ENCODE assay signal across 8 cellular contexts in the genomic region with DNA sequence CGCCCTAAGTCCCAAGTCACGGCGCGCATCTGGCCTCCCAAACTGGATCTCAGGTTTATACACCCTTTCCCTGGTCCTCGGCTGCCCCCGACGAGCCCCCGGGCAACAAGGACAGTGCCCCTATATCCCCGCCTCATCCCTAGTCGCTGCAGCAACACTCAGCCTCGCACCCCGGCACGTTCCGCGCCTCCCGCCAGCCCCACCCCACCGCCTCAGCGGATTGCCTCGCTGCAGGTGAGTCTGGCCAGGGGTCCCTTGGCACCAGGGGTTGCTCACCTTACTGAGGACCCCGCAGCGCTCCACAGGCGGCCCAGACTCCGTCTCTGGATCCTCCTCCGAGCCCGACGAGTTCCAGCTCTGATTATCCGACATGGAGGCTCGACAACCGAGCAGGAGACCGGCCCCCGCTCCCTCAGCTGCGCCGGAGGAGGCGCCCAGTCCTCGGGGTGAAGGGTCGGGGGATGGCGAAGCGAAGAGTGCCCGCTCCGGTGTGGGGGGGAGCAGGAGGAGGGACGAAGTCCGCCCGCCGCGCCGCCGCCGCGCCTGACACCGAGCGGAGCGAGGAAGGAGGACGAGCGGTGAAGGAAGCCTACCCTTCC. TPM values are rescaled to one million over a fixed set of nuclear protein-coding genes. Genes with fewer than 3 reads are reported as not detected.
DNase-seq lines count a peak whose midpoint lies in the region; ATAC-seq, FAIRE-seq and TF ChIP-seq lines count a peak whose summit lies in the region.

No MANE protein-coding gene starts in this region.

- H3K27me3 ChIP-seq in CD4-positive, alpha-beta memory T cell (ENCODE audit: insufficient read depth, low read length), result no peaks in the 10 kb centered on the region
- H3K27me3 ChIP-seq in effector memory CD4-positive, alpha-beta T cell (replicated peaks; ENCODE audit: control insufficient read depth, insufficient read depth, low read length, poor library complexity, severe bottlenecking), result no peaks in the 10 kb centered on the region

- peaks cover 40 to 65% (median 48%) of the 10 kb centered on the region in 4 donors for H3K4me1 Mint-ChIP-seq in CD4-positive, alpha-beta memory T cell

- H3K27me3 Mint-ChIP-seq in CD4-positive, alpha-beta memory T cell, result no peaks in the 10 kb centered on the region

- H3K9me3 Mint-ChIP-seq in CD4-positive, alpha-beta memory T cell, result no peaks in the 10 kb centered on the region

- peaks cover 44% of the 10 kb centered on the region for H3K4me1 ChIP-seq in CD4-positive, alpha-beta memory T cell (ENCODE audit: insufficient read depth, low read length)
- peaks cover 17% of the 10 kb centered on the region for H3K4me1 ChIP-seq in effector memory CD4-positive, alpha-beta T cell (ENCODE audit: control insufficient read depth, insufficient read depth, low read length, poor library complexity, severe bottlenecking)

- POLR2A ChIA-PET in CD4-positive, alpha-beta memory T cell (lab: Charles Lee; ENCODE audit: partially characterized antibody), result interaction anchor here (0.8 to 1.9 kb wide), 8 partner anchors 10 to 892 kb away, joined by 3 to 11 read pairs (median 4); partner anchors contain the start of genes ANKRD31, HMGCR and POC5

- H3K4me3 ChIP-seq in CD4-positive, alpha-beta memory T cell (ENCODE audit: low read length in 2 of 2), result peak overlapping the region; percentile 54 to 81
- peak overlapping the region; percentile 90 for H3K4me3 ChIP-seq in effector memory CD4-positive, alpha-beta T cell (ENCODE audit: insufficient read depth, low read depth, low read length, poor library complexity, severe bottlenecking)

- TF ChIP-seq CTCF in D721Med (IDR thresholded peaks at IDR 0.05; ENCODE audit: insufficient read depth, missing control alignments), result no peak

- CTCF ChIA-PET in CD4-positive, alpha-beta memory T cell (lab: Charles Lee; ENCODE audit: partially characterized antibody), result interaction anchor here (1.2 kb wide), 1 partner anchor 274 kb away, joined by 4 read pairs; no protein-coding TSS in a partner anchor

- H3K36me3 ChIP-seq in CD4-positive, alpha-beta memory T cell (ENCODE audit: insufficient read depth, low read length), result no peaks in the 10 kb centered on the region
- no peaks in the 10 kb centered on the region for H3K36me3 ChIP-seq in effector memory CD4-positive, alpha-beta T cell (ENCODE audit: control insufficient read depth, insufficient read depth, low read length)

- intact Hi-C loops in CD4-positive, alpha-beta memory T cell (cut with micrococcal nuclease), result loop anchor here (1.0 to 10.0 kb wide), 11 partner anchors 8 to 1946 kb away; partner anchors contain the start of genes ANKRA2, ANKRD31, F2RL1 and GCNT4

- FAIRE-seq in HTR-8/SVneo (lab: Jason Lieb, UNC), result no peak
- no peak for FAIRE-seq in D721Med (lab: Jason Lieb, UNC)

- ATAC-seq in GM21423 (IDR thresholded peaks at IDR 0.05; ENCODE audit: unreplicated experiment), result peak; percentile 21

- peak in 1 of 5 donors; percentile 66 for DNase-seq in CD4-positive, alpha-beta memory T cell
- DNase-seq in HTR-8/SVneo (ENCODE audit: insufficient read length, low spot score) (peak; percentile 10), mesenteric fat pad (ENCODE audit: low spot score) (peak; percentile 91), D721Med (ENCODE audit: insufficient read length, low spot score) (no peak)
- DNase-seq in activated CD4-positive, alpha-beta T cell treated with anti-CD3 and anti-CD28 coated beads for 4 hours, result peak; percentile 26 to 42
- DNase-seq in effector memory CD4-positive, alpha-beta T cell, result peak; percentile 1 to 40 (median 15)
- peak; percentile 13 to 14 for DNase-seq in stimulated activated CD8-positive, alpha-beta memory T cell treated with anti-CD3 and anti-CD28 coated beads, Interleukin-2, amount 100 ng/mL, for 48 hours (ENCODE audit: low read depth in 2 of 2)

- H3K9me3 ChIP-seq in CD4-positive, alpha-beta memory T cell (ENCODE audit: control insufficient read depth in 1 of 2, low read length in 2 of 2), result no peaks in the 10 kb centered on the region
- H3K9me3 ChIP-seq in effector memory CD4-positive, alpha-beta T cell (ENCODE audit: control insufficient read depth, low read length), result no peaks in the 10 kb centered on the region

- H3K36me3 Mint-ChIP-seq in CD4-positive, alpha-beta memory T cell, result peaks cover under 1 to 13% of the 10 kb centered on the region in 2 donors

- peak overlapping the region; percentile 94 to 98 (median 96) for H3K27ac Mint-ChIP-seq in CD4-positive, alpha-beta memory T cell

- H3K4me3 Mint-ChIP-seq in CD4-positive, alpha-beta memory T cell, result peak overlapping the region; percentile 90 to 97 (median 96)

- H3K27ac ChIP-seq in CD4-positive, alpha-beta memory T cell (ENCODE audit: low read depth, low read length), result peak overlapping the region; percentile 76
- H3K27ac ChIP-seq in effector memory CD4-positive, alpha-beta T cell (ENCODE audit: insufficient read depth, low read length, poor library complexity, severe bottlenecking), result peak overlapping the region; percentile 78

RNA-seq across cellular contexts. Expression of gene CERT1, which starts 0.5 kb away (rescaled TPM):
- total RNA-seq in CD4-positive, alpha-beta memory T cell, result 10 to 100 TPM; 43.8 to 49.7 TPM
- 10 to 100 TPM; 16.8 to 22.5 TPM for polyA plus RNA-seq in CD4-positive, alpha-beta memory T cell
- total RNA-seq in mesenteric fat pad, result 83.0 TPM

RNA-seq across cellular contexts. Expression of gene POLK, which starts 0.8 kb away (rescaled TPM):
- total RNA-seq in CD4-positive, alpha-beta memory T cell, result 10 to 100 TPM; 30.0 to 30.4 TPM
- 10 to 100 TPM; 24.0 to 25.4 TPM for polyA plus RNA-seq in CD4-positive, alpha-beta memory T cell
- 35.9 TPM for total RNA-seq in mesenteric fat pad
